In the genomic region with DNA sequence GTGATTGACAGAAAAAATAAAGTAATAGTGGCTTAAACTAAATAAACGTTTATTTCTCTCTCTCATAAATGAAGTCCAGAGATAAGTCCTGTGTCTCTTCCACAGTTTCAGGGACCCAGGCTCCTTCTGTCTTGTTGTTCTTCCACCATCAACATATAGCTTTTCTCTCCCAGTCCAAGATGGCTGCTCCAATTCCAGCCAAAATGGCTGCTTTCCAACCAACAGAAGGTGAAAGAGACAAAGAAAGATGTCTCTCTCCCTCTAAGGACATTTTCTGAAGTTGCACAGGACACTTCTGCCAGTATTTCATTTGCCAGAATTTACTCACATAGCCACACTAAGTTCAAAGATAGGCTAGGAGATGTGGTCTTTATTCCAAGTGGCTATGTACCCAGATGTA, we compare ENCODE assay signal across 2 cellular contexts.
A peak's percentile ranks its signal among the peaks of the same experiment; 100 is the strongest.
TF ChIP-seq lines count a peak whose summit lies in the region.

No MANE protein-coding gene starts in this region.

TF ChIP-seq in HepG2, 621 proteins besides CTCF, POLR2A, EP300 and RAD21:
- TF ChIP-seq EED (CRISPR knock-in tag; IDR thresholded peaks at IDR 0.05) = no peak
- TF ChIP-seq YY1 (IDR thresholded peaks at IDR 0.05; ENCODE audit: insufficient read depth, insufficient replicate concordance, low read depth, low read length) = peak; percentile 67

TF ChIP-seq in H1, 55 proteins besides CTCF, POLR2A, EP300 and RAD21:
- TF ChIP-seq TEAD4 (IDR thresholded peaks at IDR 0.05; ENCODE audit: low read depth, low read length) (no peak), YY1 (IDR thresholded peaks at IDR 0.05; ENCODE audit: low read depth, low read length) (peak; percentile 91), BACH1 (IDR thresholded peaks at IDR 0.05; ENCODE audit: low read length) (no peak), POLR2AphosphoS5 (IDR thresholded peaks at IDR 0.05; ENCODE audit: low read depth, low read length) (no peak)
- TF ChIP-seq, protein P1, sequence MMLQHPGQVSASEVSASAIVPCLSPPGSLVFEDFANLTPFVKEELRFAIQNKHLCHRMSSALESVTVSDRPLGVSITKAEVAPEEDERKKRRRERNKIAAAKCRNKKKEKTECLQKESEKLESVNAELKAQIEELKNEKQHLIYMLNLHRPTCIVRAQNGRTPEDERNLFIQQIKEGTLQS (IDR thresholded peaks at IDR 0.05; ENCODE audit: insufficient read depth, low read depth, low read length) = no peak
